ENCODE assay signal across 18 cellular contexts in genomic region chr13:40390290-40391008, GRCh38.
DNase-seq lines count a peak whose midpoint lies in the region; ATAC-seq and TF ChIP-seq lines count a peak whose summit lies in the region.
"Had no signal": no experiment of that assay in that cellular context is flagged by ENCODE, and none has a peak within 500 bp of the region (broad histone marks: within the 10 kb centered on the region; RNA-seq: fewer than 3 reads in every experiment).

No MANE protein-coding gene starts in this region.

- H3K36me3 ChIP-seq in BLaER1 (no peaks in the 10 kb centered on the region), GM23338 (ENCODE audit: insufficient read depth) (no peaks in the 10 kb centered on the region), suprapubic skin (no peaks in the 10 kb centered on the region)
- H3K36me3 ChIP-seq: MG63, right atrium auricular region had no signal

- peaks cover 14% of the 10 kb centered on the region; the same call in 2 of the 3 replicates for H3K9me3 Mint-ChIP-seq in GM23338
- peaks cover 6% of the 10 kb centered on the region for H3K9me3 Mint-ChIP-seq in T-helper 2 cell treated with Interferon-gamma antibody and Interleukin-4, amounts not matched to agents 5 μg/mL and 100 μg/mL, for 36 hours
- H3K9me3 Mint-ChIP-seq in immature natural killer cell, result peaks cover 0 to 2% (median 0%) of the 10 kb centered on the region in 6 donors
- H3K9me3 Mint-ChIP-seq: stimulated activated memory B cell treated with anti-CD40 and anti-IgM and Interleukin-4, amounts not matched to agents 10 μg/mL and 1 μg/mL and 100 μg/mL, for 72 hours had no signal

- peaks cover 6% of the 10 kb centered on the region; the same call in 1 of the 2 replicates for H3K9me3 ChIP-seq in BLaER1
- H3K9me3 ChIP-seq in suprapubic skin, result no peaks in the 10 kb centered on the region
- H3K9me3 ChIP-seq: MG63, right atrium auricular region had no signal

- H3K4me3 ChIP-seq in BLaER1 (no peak overlapping the region), GM23338 (no peak overlapping the region), suprapubic skin (no peak overlapping the region)
- H3K4me3 ChIP-seq: MG63, right atrium auricular region had no signal

- TF ChIP-seq POLR2A in suprapubic skin (IDR thresholded peaks at IDR 0.05), result no peak

- TF ChIP-seq CTCF in GM23338 (conservative IDR thresholded peaks at IDR 0.05; ENCODE audit: low read depth in 2 of 2) (no peak), suprapubic skin (IDR thresholded peaks at IDR 0.05) (no peak)

- H3K79me2 ChIP-seq in GM23338 (replicated peaks; ENCODE audit: insufficient read depth), result no peaks in the 10 kb centered on the region

- no peaks in the 10 kb centered on the region for H3F3A ChIP-seq in GM23338 (replicated peaks; ENCODE audit: low read depth)

- H3K27ac ChIP-seq in BLaER1 (0 out of 2 replicates have a peak overlapping the region, but pooled peaks have one; percentile 10), GM23338 (ENCODE audit: low read depth) (no peak overlapping the region), suprapubic skin (no peak overlapping the region)
- H3K27ac ChIP-seq: HL-60, right atrium auricular region had no signal

- H3K27me3 ChIP-seq in BLaER1 (no peaks in the 10 kb centered on the region), GM23338 (ENCODE audit: insufficient read depth) (no peaks in the 10 kb centered on the region), suprapubic skin (no peaks in the 10 kb centered on the region)
- H3K27me3 ChIP-seq: MG63, right atrium auricular region had no signal

- no peak for TF ChIP-seq EP300 in suprapubic skin (IDR thresholded peaks at IDR 0.05)

- H3K4me1 ChIP-seq in BLaER1, result peaks cover 36% of the 10 kb centered on the region
- H3K4me1 ChIP-seq in GM23338 (ENCODE audit: insufficient read depth), result peaks cover 10% of the 10 kb centered on the region
- H3K4me1 ChIP-seq in suprapubic skin, result peaks cover 6% of the 10 kb centered on the region
- H3K4me1 ChIP-seq: right atrium auricular region had no signal

- H3K27me3 Mint-ChIP-seq in GM23338 (ENCODE audit: insufficient read depth, low read depth, poor library complexity) (peaks cover 12% of the 10 kb centered on the region), immature natural killer cell (ENCODE audit: low read depth in 3 of 3) (peaks cover 4 to 10% (median 5%) of the 10 kb centered on the region in 3 donors)
- H3K27me3 Mint-ChIP-seq in T-helper 2 cell treated with Interferon-gamma antibody and Interleukin-4, amounts not matched to agents 5 μg/mL and 100 μg/mL, for 36 hours (ENCODE audit: low read depth), result no peaks in the 10 kb centered on the region
- H3K27me3 Mint-ChIP-seq: stimulated activated memory B cell treated with anti-CD40 and anti-IgM and Interleukin-4, amounts not matched to agents 10 μg/mL and 1 μg/mL and 100 μg/mL, for 72 hours had no signal

- 0 out of 2 replicates have a peak overlapping the region, but pooled peaks have one; percentile 0 for H3K9ac ChIP-seq in BLaER1

- ATAC-seq in GM23338 (peak; percentile 94), GM19467 (IDR thresholded peaks at IDR 0.05; ENCODE audit: unreplicated experiment) (no peak)
- ATAC-seq: activated CD4-positive, CD25-positive, alpha-beta regulatory T cell treated with anti-CD3 and anti-CD28 coated beads, Interleukin-2, amount 50 U/mL, for 24 hours; SK-N-SH treated with all-trans-retinoic acid at 6 μM for 48 hours; stimulated activated memory B cell treated with anti-CD40 and anti-IgM and Interleukin-4, amounts not matched to agents 10 μg/mL and 1 μg/mL and 100 μg/mL, for 72 hours had no signal

- H3K4me3 Mint-ChIP-seq in GM23338 (no peak overlapping the region), immature natural killer cell (peak overlapping the region in 4 of 5 donors; percentile 4 to 67 (median 35))
- H3K4me3 Mint-ChIP-seq in T-helper 2 cell treated with Interferon-gamma antibody and Interleukin-4, amounts not matched to agents 5 μg/mL and 100 μg/mL, for 36 hours, result peak overlapping the region; percentile 12
- H3K4me3 Mint-ChIP-seq: stimulated activated memory B cell treated with anti-CD40 and anti-IgM and Interleukin-4, amounts not matched to agents 10 μg/mL and 1 μg/mL and 100 μg/mL, for 72 hours had no signal

- 91% methylated on average over 11 of the region's 11 CpGs for WGBS in suprapubic skin

- H2AFZ ChIP-seq in GM23338, result 0 out of 2 replicates have a peak overlapping the region, but pooled peaks have one; percentile 52

- H3K27ac Mint-ChIP-seq in GM23338 (no peak overlapping the region), immature natural killer cell (peak overlapping the region; percentile 36 to 99 (median 74))
- peak overlapping the region; percentile 45 for H3K27ac Mint-ChIP-seq in T-helper 2 cell treated with Interferon-gamma antibody and Interleukin-4, amounts not matched to agents 5 μg/mL and 100 μg/mL, for 36 hours

- H4K20me1 ChIP-seq in BLaER1 (no peaks in the 10 kb centered on the region), GM23338 (replicated peaks; ENCODE audit: insufficient read depth) (no peaks in the 10 kb centered on the region)

- H3K4me1 Mint-ChIP-seq in GM23338, result peaks cover 25% of the 10 kb centered on the region
- H3K4me1 Mint-ChIP-seq in T-helper 2 cell treated with Interferon-gamma antibody and Interleukin-4, amounts not matched to agents 5 μg/mL and 100 μg/mL, for 36 hours (ENCODE audit: low read depth), result peaks cover 31% of the 10 kb centered on the region
- H3K4me1 Mint-ChIP-seq in immature natural killer cell, result peaks cover 48 to 49% of the 10 kb centered on the region in 2 donors

- DNase-seq in GM23338 (ENCODE audit: low spot score) (no peak), immature natural killer cell (no peak), HuH-7 (ENCODE audit: low spot score) (no peak), suprapubic skin (ENCODE audit: low spot score in 2 of 2) (no peak)
- DNase-seq in T-helper 2 cell treated with Interferon-gamma antibody and Interleukin-4, amounts not matched to agents 5 μg/mL and 100 μg/mL, for 36 hours (ENCODE audit: low spot score), result no peak
- DNase-seq in stimulated activated CD4-positive, alpha-beta T cell treated with anti-CD3 and anti-CD28 coated beads, Interleukin-1b, Interleukin-23, amount 100 ng/mL, for 48 hours, result no peak
- DNase-seq: activated effector memory CD4-positive, alpha-beta T cell treated with anti-CD3 and anti-CD28 coated beads, Interleukin-2, amount 50 U/mL, for 16 hours; central memory CD4-positive, alpha-beta T cell; islet precursor cell; MG63; stimulated activated CD4-positive, alpha-beta T cell treated with anti-CD3 and anti-CD28 coated beads, Interleukin-4, amount 100 ng/mL, for 24 hours had no signal

- 0 out of 2 replicates have a peak, but pooled peaks cover 4% of the 10 kb centered on the region for H3K9me2 ChIP-seq in GM23338 (ENCODE audit: insufficient read depth)

- H3K4me2 ChIP-seq in BLaER1 (peak overlapping the region; percentile 79), GM23338 (no peak overlapping the region)

- H3K36me3 Mint-ChIP-seq in GM23338 (ENCODE audit: low read depth) (0 out of 3 replicates have a peak, but pooled peaks cover 4% of the 10 kb centered on the region), immature natural killer cell (no peaks in the 10 kb centered on the region)
- peaks cover 8% of the 10 kb centered on the region for H3K36me3 Mint-ChIP-seq in T-helper 2 cell treated with Interferon-gamma antibody and Interleukin-4, amounts not matched to agents 5 μg/mL and 100 μg/mL, for 36 hours (ENCODE audit: low read depth)
- H3K36me3 Mint-ChIP-seq: stimulated activated memory B cell treated with anti-CD40 and anti-IgM and Interleukin-4, amounts not matched to agents 10 μg/mL and 1 μg/mL and 100 μg/mL, for 72 hours had no signal

TF ChIP-seq in GM23338, 12 proteins besides CTCF, POLR2A, EP300 and RAD21 (continues in another document):
- TF ChIP-seq NANOG (IDR thresholded peaks at IDR 0.05; ENCODE audit: borderline replicate concordance), result no peak
- TF ChIP-seq JUNB (IDR thresholded peaks at IDR 0.05; ENCODE audit: unreplicated experiment), result no peak
- no peak for TF ChIP-seq CREB1 (CRISPR knock-in tag; IDR thresholded peaks at IDR 0.05; ENCODE audit: low read depth)
- TF ChIP-seq ZNF114 (CRISPR knock-in tag; IDR thresholded peaks at IDR 0.05), result no peak
- no peak for TF ChIP-seq STAT1 (IDR thresholded peaks at IDR 0.05; ENCODE audit: unreplicated experiment)
- TF ChIP-seq EZH2phosphoT487 (IDR thresholded peaks at IDR 0.05; ENCODE audit: unreplicated experiment), result no peak
- TF ChIP-seq REST (IDR thresholded peaks at IDR 0.05; ENCODE audit: unreplicated experiment), result no peak
